ENCODE assay signal across 1 cellular context in the genomic region with DNA sequence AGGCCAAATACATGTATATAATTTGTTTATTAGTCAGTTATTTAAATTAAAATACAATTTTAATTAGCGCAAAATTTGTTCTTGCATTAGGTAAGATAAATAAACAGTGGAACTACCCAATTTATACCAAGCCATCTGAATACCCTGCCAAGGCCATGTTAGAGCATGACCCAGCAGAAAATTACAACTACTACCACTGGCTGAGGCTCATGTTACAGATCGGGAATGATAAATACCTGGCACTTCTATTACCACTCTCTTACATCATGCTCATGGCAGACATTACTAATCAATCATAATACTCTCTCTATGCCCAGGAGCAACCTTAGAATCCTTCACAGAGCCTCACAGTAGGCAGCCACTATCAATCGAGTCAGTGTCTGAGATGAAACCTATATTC.
A peak's percentile ranks its signal among the peaks of the same experiment; 100 is the strongest.
TF ChIP-seq lines count a peak whose summit lies in the region.

No MANE protein-coding gene starts in this region.

TF ChIP-seq in HCT116, 20 proteins besides CTCF, POLR2A, EP300 and RAD21:
- TF ChIP-seq CBX3 (IDR thresholded peaks at IDR 0.05; ENCODE audit: low read depth) (peak; percentile 71), SP1 (IDR thresholded peaks at IDR 0.05; ENCODE audit: low read depth) (peak; percentile 60), SRF (IDR thresholded peaks at IDR 0.05; ENCODE audit: low read depth) (peak; percentile 60), SIN3A (IDR thresholded peaks at IDR 0.05; ENCODE audit: low read depth) (no peak), ZNF274 (IDR thresholded peaks at IDR 0.05; ENCODE audit: low read depth, low read length) (no peak), EGR1 (IDR thresholded peaks at IDR 0.05; ENCODE audit: low read depth) (no peak), ZFX (IDR thresholded peaks at IDR 0.05) (no peak), TCF7L2 (IDR thresholded peaks at IDR 0.05; ENCODE audit: borderline replicate concordance, extremely low read depth, insufficient read depth, insufficient read length) (peak; percentile 52), CEBPB (IDR thresholded peaks at IDR 0.05; ENCODE audit: low read depth) (peak; percentile 93), FOSL1 (IDR thresholded peaks at IDR 0.05; ENCODE audit: low read depth) (no peak), EZH2 (IDR thresholded peaks at IDR 0.05) (no peak), EZH2phosphoT487 (IDR thresholded peaks at IDR 0.05; ENCODE audit: borderline replicate concordance) (no peak), ELF1 (IDR thresholded peaks at IDR 0.05; ENCODE audit: borderline replicate concordance, low read depth) (no peak), POLR2AphosphoS5 (IDR thresholded peaks at IDR 0.05; ENCODE audit: low read depth, low read length) (peak; percentile 58), JUND (IDR thresholded peaks at IDR 0.05) (peak; percentile 17; the same call in 1 of the 2 replicates), YY1 (IDR thresholded peaks at IDR 0.05; ENCODE audit: extremely low read depth, insufficient replicate concordance, low read depth, low read length) (peak; percentile 13)
- TF ChIP-seq, protein P1, sequence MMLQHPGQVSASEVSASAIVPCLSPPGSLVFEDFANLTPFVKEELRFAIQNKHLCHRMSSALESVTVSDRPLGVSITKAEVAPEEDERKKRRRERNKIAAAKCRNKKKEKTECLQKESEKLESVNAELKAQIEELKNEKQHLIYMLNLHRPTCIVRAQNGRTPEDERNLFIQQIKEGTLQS (IDR thresholded peaks at IDR 0.05): no peak
- TF ChIP-seq, protein P2, sequence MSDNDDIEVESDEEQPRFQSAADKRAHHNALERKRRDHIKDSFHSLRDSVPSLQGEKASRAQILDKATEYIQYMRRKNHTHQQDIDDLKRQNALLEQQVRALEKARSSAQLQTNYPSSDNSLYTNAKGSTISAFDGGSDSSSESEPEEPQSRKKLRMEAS (IDR thresholded peaks at IDR 0.05): peak; percentile 50; the same call in 1 of the 2 replicates
- TF ChIP-seq, protein P3, sequence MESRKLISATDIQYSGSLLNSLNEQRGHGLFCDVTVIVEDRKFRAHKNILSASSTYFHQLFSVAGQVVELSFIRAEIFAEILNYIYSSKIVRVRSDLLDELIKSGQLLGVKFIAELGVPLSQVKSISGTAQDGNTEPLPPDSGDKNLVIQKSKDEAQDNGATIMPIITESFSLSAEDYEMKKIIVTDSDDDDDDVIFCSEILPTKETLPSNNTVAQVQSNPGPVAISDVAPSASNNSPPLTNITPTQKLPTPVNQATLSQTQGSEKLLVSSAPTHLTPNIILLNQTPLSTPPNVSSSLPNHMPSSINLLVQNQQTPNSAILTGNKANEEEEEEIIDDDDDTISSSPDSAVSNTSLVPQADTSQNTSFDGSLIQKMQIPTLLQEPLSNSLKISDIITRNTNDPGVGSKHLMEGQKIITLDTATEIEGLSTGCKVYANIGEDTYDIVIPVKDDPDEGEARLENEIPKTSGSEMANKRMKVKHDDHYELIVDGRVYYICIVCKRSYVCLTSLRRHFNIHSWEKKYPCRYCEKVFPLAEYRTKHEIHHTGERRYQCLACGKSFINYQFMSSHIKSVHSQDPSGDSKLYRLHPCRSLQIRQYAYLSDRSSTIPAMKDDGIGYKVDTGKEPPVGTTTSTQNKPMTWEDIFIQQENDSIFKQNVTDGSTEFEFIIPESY (IDR thresholded peaks at IDR 0.05; ENCODE audit: extremely low read depth, insufficient replicate concordance, low read length): no peak
- TF ChIP-seq, protein P4, sequence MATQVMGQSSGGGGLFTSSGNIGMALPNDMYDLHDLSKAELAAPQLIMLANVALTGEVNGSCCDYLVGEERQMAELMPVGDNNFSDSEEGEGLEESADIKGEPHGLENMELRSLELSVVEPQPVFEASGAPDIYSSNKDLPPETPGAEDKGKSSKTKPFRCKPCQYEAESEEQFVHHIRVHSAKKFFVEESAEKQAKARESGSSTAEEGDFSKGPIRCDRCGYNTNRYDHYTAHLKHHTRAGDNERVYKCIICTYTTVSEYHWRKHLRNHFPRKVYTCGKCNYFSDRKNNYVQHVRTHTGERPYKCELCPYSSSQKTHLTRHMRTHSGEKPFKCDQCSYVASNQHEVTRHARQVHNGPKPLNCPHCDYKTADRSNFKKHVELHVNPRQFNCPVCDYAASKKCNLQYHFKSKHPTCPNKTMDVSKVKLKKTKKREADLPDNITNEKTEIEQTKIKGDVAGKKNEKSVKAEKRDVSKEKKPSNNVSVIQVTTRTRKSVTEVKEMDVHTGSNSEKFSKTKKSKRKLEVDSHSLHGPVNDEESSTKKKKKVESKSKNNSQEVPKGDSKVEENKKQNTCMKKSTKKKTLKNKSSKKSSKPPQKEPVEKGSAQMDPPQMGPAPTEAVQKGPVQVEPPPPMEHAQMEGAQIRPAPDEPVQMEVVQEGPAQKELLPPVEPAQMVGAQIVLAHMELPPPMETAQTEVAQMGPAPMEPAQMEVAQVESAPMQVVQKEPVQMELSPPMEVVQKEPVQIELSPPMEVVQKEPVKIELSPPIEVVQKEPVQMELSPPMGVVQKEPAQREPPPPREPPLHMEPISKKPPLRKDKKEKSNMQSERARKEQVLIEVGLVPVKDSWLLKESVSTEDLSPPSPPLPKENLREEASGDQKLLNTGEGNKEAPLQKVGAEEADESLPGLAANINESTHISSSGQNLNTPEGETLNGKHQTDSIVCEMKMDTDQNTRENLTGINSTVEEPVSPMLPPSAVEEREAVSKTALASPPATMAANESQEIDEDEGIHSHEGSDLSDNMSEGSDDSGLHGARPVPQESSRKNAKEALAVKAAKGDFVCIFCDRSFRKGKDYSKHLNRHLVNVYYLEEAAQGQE (IDR thresholded peaks at IDR 0.05; ENCODE audit: low read depth): no peak
TF ChIP-seq in HCT116: peak in this region for 9.
